1 cellular context compared by ENCODE assay signal in genomic region chr1:101000141-101000867, GRCh38.
TF ChIP-seq lines count a peak whose summit lies in the region.

No MANE protein-coding gene starts in this region.

TF ChIP-seq in GM12878, 131 proteins besides CTCF, POLR2A, EP300 and RAD21:
- TF ChIP-seq KLF5 (IDR thresholded peaks at IDR 0.05; ENCODE audit: partially characterized antibody) (no peak), CBX3 (IDR thresholded peaks at IDR 0.05; ENCODE audit: borderline replicate concordance, low read depth) (no peak), DPF2 (IDR thresholded peaks at IDR 0.05) (no peak), FOXK2 (IDR thresholded peaks at IDR 0.05) (no peak), MTA2 (IDR thresholded peaks at IDR 0.05; ENCODE audit: low read depth) (no peak), NFIC (IDR thresholded peaks at IDR 0.05; ENCODE audit: low read depth, low read length) (no peak), LARP7 (IDR thresholded peaks at IDR 0.05) (no peak), TCF3 (IDR thresholded peaks at IDR 0.05; ENCODE audit: borderline replicate concordance, insufficient read depth, low read depth, low read length) (no peak), BACH1 (IDR thresholded peaks at IDR 0.05; ENCODE audit: borderline replicate concordance) (no peak), CHD2 (IDR thresholded peaks at IDR 0.05; ENCODE audit: borderline replicate concordance, low read depth, low read length) (no peak), JUNB (IDR thresholded peaks at IDR 0.05) (no peak), POLR2AphosphoS5 (IDR thresholded peaks at IDR 0.05; ENCODE audit: low read length) (no peak), MYB (IDR thresholded peaks at IDR 0.05; ENCODE audit: borderline replicate concordance, low read depth, low read length) (no peak), KAT2A (conservative IDR thresholded peaks at IDR 0.05; ENCODE audit: control insufficient read depth, low read depth, low read length) (no peak)
